Comparison of ENCODE assay signal across 24 cellular contexts in genomic region chrX:41314204-41314603, GRCh38.
"Had no signal": no experiment of that assay in that cellular context is flagged by ENCODE, and none has a peak within 500 bp of the region (broad histone marks: within the 10 kb centered on the region; RNA-seq: fewer than 3 reads in every experiment).

No MANE protein-coding gene starts in this region.

- H3K36me3 ChIP-seq: esophagus squamous epithelium, gastroesophageal sphincter, heart left ventricle, right lobe of liver, tibial nerve had no signal

- H3K27ac Mint-ChIP-seq: activated CD4-positive, alpha-beta memory T cell treated with anti-CD3 and anti-CD28 coated beads for 36 hours; activated naive CD4-positive, alpha-beta T cell treated with anti-CD3 and anti-CD28 coated beads, Interleukin-2, amount 10 ng/mL, durations not matched to agents 7 days and 5 days; endodermal cell; memory B cell; nephron; stimulated activated effector memory CD8-positive, alpha-beta T cell treated with anti-CD3 and anti-CD28 coated beads, Interleukin-12 subunit alpha, Interleukin-12 subunit beta, amount 100 ng/mL, for 72 hours; stimulated activated naive CD8-positive, alpha-beta T cell treated with anti-CD3 and anti-CD28 coated beads, Interleukin-15, amount 100 ng/mL, for 72 hours; WTC11 had no signal

- FAIRE-seq: keratinocyte had no signal

- H3K9ac ChIP-seq: parathyroid adenoma had no signal

- H3K4me1 ChIP-seq: esophagus squamous epithelium, gastroesophageal sphincter, heart left ventricle, parathyroid adenoma, right lobe of liver, tibial nerve had no signal

- H3K9me3 Mint-ChIP-seq: activated CD4-positive, alpha-beta memory T cell treated with anti-CD3 and anti-CD28 coated beads for 36 hours; activated naive CD4-positive, alpha-beta T cell treated with anti-CD3 and anti-CD28 coated beads, Interleukin-2, amount 10 ng/mL, durations not matched to agents 7 days and 5 days; memory B cell; stimulated activated effector memory CD8-positive, alpha-beta T cell treated with anti-CD3 and anti-CD28 coated beads, Interleukin-12 subunit alpha, Interleukin-12 subunit beta, amount 100 ng/mL, for 72 hours; stimulated activated naive CD8-positive, alpha-beta T cell treated with anti-CD3 and anti-CD28 coated beads, Interleukin-15, amount 100 ng/mL, for 72 hours; WTC11 had no signal

- ATAC-seq: gastroesophageal sphincter; heart left ventricle; left colon; right lobe of liver; stimulated activated naive CD8-positive, alpha-beta T cell treated with anti-CD3 and anti-CD28 coated beads, Interleukin-15, amount 100 ng/mL, for 72 hours; WTC11 had no signal

- H3K27me3 Mint-ChIP-seq: activated CD4-positive, alpha-beta memory T cell treated with anti-CD3 and anti-CD28 coated beads for 36 hours; activated naive CD4-positive, alpha-beta T cell treated with anti-CD3 and anti-CD28 coated beads, Interleukin-2, amount 10 ng/mL, durations not matched to agents 7 days and 5 days; stimulated activated naive CD8-positive, alpha-beta T cell treated with anti-CD3 and anti-CD28 coated beads, Interleukin-15, amount 100 ng/mL, for 72 hours had no signal

- H3K9me3 ChIP-seq: esophagus squamous epithelium, gastroesophageal sphincter, heart left ventricle, right lobe of liver, tibial nerve had no signal

- H3K27me3 ChIP-seq: esophagus squamous epithelium, gastroesophageal sphincter, right lobe of liver, tibial nerve had no signal

- H3K4me3 ChIP-seq: esophagus squamous epithelium, gastroesophageal sphincter, heart left ventricle, right lobe of liver, skin epidermis, tibial nerve had no signal

- H3K79me2 ChIP-seq: parathyroid adenoma had no signal

- H3K4me3 Mint-ChIP-seq: activated CD4-positive, alpha-beta memory T cell treated with anti-CD3 and anti-CD28 coated beads for 36 hours; activated naive CD4-positive, alpha-beta T cell treated with anti-CD3 and anti-CD28 coated beads, Interleukin-2, amount 10 ng/mL, durations not matched to agents 7 days and 5 days; endodermal cell; memory B cell; nephron; stimulated activated effector memory CD8-positive, alpha-beta T cell treated with anti-CD3 and anti-CD28 coated beads, Interleukin-12 subunit alpha, Interleukin-12 subunit beta, amount 100 ng/mL, for 72 hours; stimulated activated naive CD8-positive, alpha-beta T cell treated with anti-CD3 and anti-CD28 coated beads, Interleukin-15, amount 100 ng/mL, for 72 hours; WTC11 had no signal

- H3K4me1 Mint-ChIP-seq: endodermal cell; memory B cell; nephron; stimulated activated effector memory CD8-positive, alpha-beta T cell treated with anti-CD3 and anti-CD28 coated beads, Interleukin-12 subunit alpha, Interleukin-12 subunit beta, amount 100 ng/mL, for 72 hours; stimulated activated naive CD8-positive, alpha-beta T cell treated with anti-CD3 and anti-CD28 coated beads, Interleukin-15, amount 100 ng/mL, for 72 hours; WTC11 had no signal

- DNase-seq: activated CD4-positive, alpha-beta memory T cell treated with anti-CD3 and anti-CD28 coated beads for 36 hours; activated CD4-positive, alpha-beta T cell treated with anti-CD3 and anti-CD28 coated beads for 4 hours; activated effector memory CD4-positive, alpha-beta T cell treated with anti-CD3 and anti-CD28 coated beads, Interleukin-2, amount 50 U/mL, for 16 hours; activated naive CD4-positive, alpha-beta T cell treated with anti-CD3 and anti-CD28 coated beads, Interleukin-2, amount 10 ng/mL, durations not matched to agents 7 days and 5 days; activated T-cell treated with anti-CD3 and anti-CD28 coated beads, Interleukin-2, amount 50 U/mL, for 48 hours; amygdala; cortex of kidney; endodermal cell; esophagus squamous epithelium; heart left ventricle; left colon; right lobe of liver; stimulated activated CD4-positive, alpha-beta T cell treated with anti-CD3 and anti-CD28 coated beads, Interleukin-2, amount 100 ng/mL, for 24 hours; stimulated activated naive CD8-positive, alpha-beta T cell treated with anti-CD3 and anti-CD28 coated beads, Interleukin-15, amount 100 ng/mL, for 72 hours; T1000 had no signal

- H2AFZ ChIP-seq: parathyroid adenoma had no signal

- H3K36me3 Mint-ChIP-seq: activated CD4-positive, alpha-beta memory T cell treated with anti-CD3 and anti-CD28 coated beads for 36 hours; activated naive CD4-positive, alpha-beta T cell treated with anti-CD3 and anti-CD28 coated beads, Interleukin-2, amount 10 ng/mL, durations not matched to agents 7 days and 5 days; memory B cell; stimulated activated effector memory CD8-positive, alpha-beta T cell treated with anti-CD3 and anti-CD28 coated beads, Interleukin-12 subunit alpha, Interleukin-12 subunit beta, amount 100 ng/mL, for 72 hours; WTC11 had no signal

- H3K27ac ChIP-seq: esophagus squamous epithelium, gastroesophageal sphincter, heart left ventricle, parathyroid adenoma, right lobe of liver, skin epidermis, tibial nerve had no signal
